Comparison of ENCODE assay signal across 13 cellular contexts in genomic region chr11:10694481-10695239, GRCh38. TPM values are rescaled to one million over a fixed set of nuclear protein-coding genes. Genes with fewer than 3 reads are reported as not detected.
A peak's percentile ranks its signal among the peaks of the same experiment; 100 is the strongest.
DNase-seq lines count a peak whose midpoint lies in the region; ATAC-seq and TF ChIP-seq lines count a peak whose summit lies in the region.
"Had no signal": no experiment of that assay in that cellular context is flagged by ENCODE, and none has a peak within 500 bp of the region (broad histone marks: within the 10 kb centered on the region; RNA-seq: fewer than 3 reads in every experiment).

No MANE protein-coding gene starts in this region.

- H3K27ac ChIP-seq in left ventricle myocardium inferior (replicated peaks) (peak overlapping the region; percentile 76), heart left ventricle (peak overlapping the region in 6 of 12 donors; percentile 20 to 89 (median 79)), coronary artery (peak overlapping the region; percentile 97 to 99), muscle layer of duodenum (ENCODE audit: low read length) (peak overlapping the region; percentile 97), aorta (ENCODE audit: low read depth in 1 of 2, low read length in 2 of 2) (peak overlapping the region; percentile 58 to 92), body of pancreas (no peak overlapping the region)

- H3K4me3 ChIP-seq in left ventricle myocardium inferior (no peak overlapping the region), heart left ventricle (no peak overlapping the region), coronary artery (no peak overlapping the region), muscle layer of duodenum (ENCODE audit: low read depth in 1 of 2, low read length in 2 of 2) (peak overlapping the region in 1 of 2 donors; percentile 82), aorta (ENCODE audit: low read length in 2 of 2) (no peak overlapping the region), body of pancreas (no peak overlapping the region)

- no peaks in the 10 kb centered on the region for H3K9me3 ChIP-seq in left ventricle myocardium inferior (replicated peaks)
- no peaks in the 10 kb centered on the region for H3K9me3 ChIP-seq in heart left ventricle
- no peaks in the 10 kb centered on the region for H3K9me3 ChIP-seq in muscle layer of duodenum (ENCODE audit: control insufficient read depth in 1 of 2, low read length in 2 of 2)
- no peaks in the 10 kb centered on the region for H3K9me3 ChIP-seq in aorta (ENCODE audit: control insufficient read depth, low read length)
- H3K9me3 ChIP-seq in body of pancreas, result no peaks in the 10 kb centered on the region
- H3K9me3 ChIP-seq: SK-N-SH had no signal

- H3K36me3 ChIP-seq in left ventricle myocardium inferior (no peaks in the 10 kb centered on the region), heart left ventricle (no peaks in the 10 kb centered on the region), muscle layer of duodenum (ENCODE audit: control insufficient read depth in 1 of 2, insufficient read depth in 2 of 2, low read length in 2 of 2) (no peaks in the 10 kb centered on the region), aorta (ENCODE audit: control insufficient read depth in 1 of 2, insufficient read depth in 2 of 2, low read length in 1 of 2) (no peaks in the 10 kb centered on the region), body of pancreas (replicated peaks in 1 of 2; ENCODE audit: insufficient read depth in 1 of 2, low read depth in 2 of 2) (no peaks in the 10 kb centered on the region)

- TF ChIP-seq CTCF in left ventricle myocardium inferior (IDR thresholded peaks at IDR 0.05; ENCODE audit: borderline replicate concordance) (no peak), heart left ventricle (IDR thresholded peaks at IDR 0.05) (no peak), coronary artery (IDR thresholded peaks at IDR 0.05) (peak; percentile 19), body of pancreas (IDR thresholded peaks at IDR 0.05) (no peak)

- intact Hi-C loops in left ventricle myocardium inferior (cut with micrococcal nuclease) (no loop called here), heart left ventricle (cut with DNase I) (loop anchor here in 1 of 10 donors (5.0 kb wide), 1 partner anchor 37 kb away; no protein-coding TSS in a partner anchor), aorta (cut with DNase I) (loop anchor here (5.0 kb wide), 3 partner anchors 37 to 122 kb away; no protein-coding TSS in a partner anchor), body of pancreas (cut with DNase I) (no loop called here)

- H3K27me3 ChIP-seq in left ventricle myocardium inferior (ENCODE audit: low read depth), result peaks cover 9% of the 10 kb centered on the region
- H3K27me3 ChIP-seq in heart left ventricle, result no peaks in the 10 kb centered on the region
- H3K27me3 ChIP-seq in muscle layer of duodenum (ENCODE audit: low read depth, low read length), result no peaks in the 10 kb centered on the region
- no peaks in the 10 kb centered on the region for H3K27me3 ChIP-seq in aorta (ENCODE audit: control insufficient read depth in 1 of 2, insufficient read depth in 2 of 2, low read length in 1 of 2)
- no peaks in the 10 kb centered on the region for H3K27me3 ChIP-seq in body of pancreas

- peaks cover 18% of the 10 kb centered on the region for H3K4me1 ChIP-seq in left ventricle myocardium inferior
- peaks cover 0 to 35% (median 6%) of the 10 kb centered on the region in 12 donors for H3K4me1 ChIP-seq in heart left ventricle
- H3K4me1 ChIP-seq in muscle layer of duodenum (ENCODE audit: control insufficient read depth in 1 of 2, insufficient read depth in 2 of 2, low read length in 2 of 2), result peaks cover 0 to 10% of the 10 kb centered on the region in 2 donors
- peaks cover 0 to 5% of the 10 kb centered on the region in 2 donors for H3K4me1 ChIP-seq in aorta (ENCODE audit: control insufficient read depth in 1 of 2, insufficient read depth in 2 of 2, low read length in 2 of 2)
- no peaks in the 10 kb centered on the region for H3K4me1 ChIP-seq in body of pancreas

- WGBS in heart left ventricle, 4 donors, result 86 to 88% (median 88%) methylated on average over 4 of the region's 4 CpGs
- WGBS in aorta, 2 donors, result 71% methylated on average over 4 of the region's 4 CpGs
- WGBS in body of pancreas, 2 donors, result 56 to 69% methylated on average over 4 of the region's 4 CpGs

- ATAC-seq in heart left ventricle (no peak), aorta (ENCODE audit: low FRiP score) (no peak), GM21619 (IDR thresholded peaks at IDR 0.05; ENCODE audit: unreplicated experiment) (no peak), body of pancreas (no peak)

- TF ChIP-seq POLR2A in heart left ventricle (IDR thresholded peaks at IDR 0.05) (no peak), body of pancreas (IDR thresholded peaks at IDR 0.05) (no peak)

- no peak for DNase-seq in left ventricle myocardium inferior
- DNase-seq in heart left ventricle, result no peak
- no peak for DNase-seq in coronary artery (ENCODE audit: low spot score)
- no peak for DNase-seq in aorta
- no peak for DNase-seq in body of pancreas
- DNase-seq in NCI-H2107 treated with DMSO at 0.1 percent for 48 hours (lab: John Stamatoyannopoulos, UW; ENCODE audit: unreplicated experiment), result no peak
- DNase-seq: activated naive CD4-positive, alpha-beta T cell treated with anti-CD3 and anti-CD28 coated beads, Interleukin-2, amount 10 ng/mL, durations not matched to agents 7 days and 5 days; DMS53; NCI-H2171 treated with DMSO at 0.1 percent for 48 hours had no signal

RNA-seq across cellular contexts. Expression of gene IRAG1, which starts 1.1 kb away (rescaled TPM):
- total RNA-seq in left ventricle myocardium inferior, result 5.1 TPM
- total RNA-seq in heart left ventricle, result 10 to 100 TPM in 1 of 9 donors, 1 to 10 TPM in 8; 3.7 to 10.6 (median 6.2) TPM
- 1 to 10 TPM; 3.0 to 3.4 TPM for polyA plus RNA-seq in heart left ventricle
- total RNA-seq in aorta, result 100 to 1,000 TPM; 189 to 518 TPM
- polyA plus RNA-seq in aorta, result 100 to 1,000 TPM in 1 of 2 donors, 10 to 100 TPM in 1; 92.3 to 135 TPM
- 10 to 100 TPM in 1 of 2 donors, 1 to 10 TPM in 1; 1.6 to 10.1 TPM for total RNA-seq in body of pancreas
- total RNA-seq: A172 had no signal

RNA-seq across cellular contexts. Expression of gene CTR9, which starts 56.4 kb away (rescaled TPM):
- total RNA-seq in left ventricle myocardium inferior (22.9 TPM), heart left ventricle (10 to 100 TPM; 14.7 to 28.4 (median 20.8) TPM), aorta (10 to 100 TPM; 29.7 to 32.2 TPM), body of pancreas (10 to 100 TPM; 12.2 to 28.7 TPM)
- polyA plus RNA-seq in heart left ventricle (10 to 100 TPM in 1 of 2 donors, 1 to 10 TPM in 1; 9.4 to 18.3 TPM), aorta (10 to 100 TPM; 10.8 to 12.6 TPM)

Comparison
In these comparisons a context has a peak if more than half of its experiments do, and no peak if none do; other contexts are left out.
1. H3K27ac ChIP-seq: peak in left ventricle myocardium inferior (single experiment), coronary artery (2 of 2), muscle layer of duodenum (single experiment) and aorta (2 of 2); none in body of pancreas (0 of 4).
2. RNA of gene IRAG1, which starts 1.1 kb away (total RNA-seq): 189 to 518 TPM in aorta; 1.6 to 10.1 TPM in body of pancreas, 3.7 to 10.6 TPM in heart left ventricle and 5.1 TPM in left ventricle myocardium inferior (single experiment); every median in the first group is over 10 times any median in the second.
3. intact Hi-C loops: an anchor here in aorta (5.0 kb wide); none called in left ventricle myocardium inferior and body of pancreas.